ENCODE assay signal across 14 cellular contexts in the genomic region with DNA sequence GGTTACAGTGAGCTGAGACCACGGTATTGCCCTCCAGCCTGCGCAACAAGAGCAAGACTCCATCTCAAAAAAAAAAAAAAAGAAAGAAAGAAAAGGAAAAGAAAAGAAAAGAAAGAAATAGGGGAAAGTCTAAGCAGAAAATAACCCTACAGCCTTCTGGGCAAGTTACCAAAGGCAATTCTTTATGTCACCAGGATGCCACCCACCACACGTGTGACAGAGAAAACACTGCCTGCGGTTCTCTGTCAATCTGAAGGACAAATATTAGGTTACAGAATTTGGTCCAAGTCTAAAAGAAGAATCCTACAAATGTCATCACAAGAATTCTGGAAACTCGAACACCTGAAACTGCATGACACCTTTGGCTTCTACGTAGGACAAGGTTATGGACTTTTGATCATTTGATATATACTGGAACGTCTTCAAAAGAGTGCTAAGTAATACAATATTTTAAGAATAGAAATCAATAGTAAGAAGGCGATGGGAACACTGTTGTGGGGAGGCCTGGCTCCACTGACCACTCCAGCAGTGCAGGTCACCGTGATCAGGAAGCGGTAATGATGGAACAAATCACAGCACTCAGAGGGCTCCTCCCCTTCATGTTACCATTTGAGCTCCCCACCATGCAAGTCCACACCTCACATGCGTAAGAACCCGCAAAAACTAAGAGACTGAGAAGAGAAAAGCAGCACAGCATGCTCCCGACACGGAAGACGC.
DNase-seq lines count a peak whose midpoint lies in the region; ATAC-seq and TF ChIP-seq lines count a peak whose summit lies in the region.
"Had no signal": no experiment of that assay in that cellular context is flagged by ENCODE, and none has a peak within 500 bp of the region (broad histone marks: within the 10 kb centered on the region; RNA-seq: fewer than 3 reads in every experiment).

No MANE protein-coding gene starts in this region.

- TF ChIP-seq POLR2A in gastroesophageal sphincter (IDR thresholded peaks at IDR 0.05) (no peak), ovary (IDR thresholded peaks at IDR 0.05) (no peak), vagina (IDR thresholded peaks at IDR 0.05) (no peak)

- TF ChIP-seq CTCF in gastroesophageal sphincter (IDR thresholded peaks at IDR 0.05) (no peak), ovary (IDR thresholded peaks at IDR 0.05) (no peak), vagina (IDR thresholded peaks at IDR 0.05) (no peak), omental fat pad (IDR thresholded peaks at IDR 0.05) (no peak)

- peak overlapping the region; percentile 65 to 89 for H3K27ac Mint-ChIP-seq in stimulated activated naive CD8-positive, alpha-beta T cell treated with anti-CD3 and anti-CD28 coated beads, Interleukin-15, amount 100 ng/mL, for 72 hours
- H3K27ac Mint-ChIP-seq: activated naive CD8-positive, alpha-beta T cell; dendritic cell treated with granulocyte-macrophage colony-stimulating factor and Interleukin-4, amounts not matched to agents 40 ng/mL and 50 ng/mL, for 4 days had no signal

- WGBS in gastroesophageal sphincter (ENCODE audit: low coverage in 1 of 2), 2 donors: 84 to 89% methylated on average over 6 to 15 of the region's 15 CpGs
- WGBS in ovary, 3 donors: 93 to 95% (median 94%) methylated on average over 15 of the region's 15 CpGs

- H3K27me3 ChIP-seq in gastroesophageal sphincter: no peaks in the 10 kb centered on the region
- H3K27me3 ChIP-seq in ovary: no peaks in the 10 kb centered on the region
- no peaks in the 10 kb centered on the region for H3K27me3 ChIP-seq in vagina

- H3K4me3 ChIP-seq in gastroesophageal sphincter (no peak overlapping the region), ovary (no peak overlapping the region), vagina (no peak overlapping the region)

- TF ChIP-seq EP300 in gastroesophageal sphincter (IDR thresholded peaks at IDR 0.05): no peak
- no peak for TF ChIP-seq EP300 in ovary (IDR thresholded peaks at IDR 0.05)

- H3K36me3 ChIP-seq in gastroesophageal sphincter (no peaks in the 10 kb centered on the region), ovary (no peaks in the 10 kb centered on the region), vagina (no peaks in the 10 kb centered on the region)

- ATAC-seq in stimulated activated naive CD8-positive, alpha-beta T cell treated with anti-CD3 and anti-CD28 coated beads, Interleukin-15, amount 100 ng/mL, for 72 hours: no peak
- ATAC-seq in stimulated activated naive CD8-positive, alpha-beta T cell treated with anti-CD3 and anti-CD28 coated beads, Interleukin-15, Interleukin-2, amounts not matched to agents 100 U/mL and 50 U/mL, for 24 hours: no peak
- ATAC-seq in gastroesophageal sphincter (no peak), GM21576 (IDR thresholded peaks at IDR 0.05; ENCODE audit: unreplicated experiment) (no peak), omental fat pad (ENCODE audit: low FRiP score) (no peak)
- ATAC-seq: naive thymus-derived CD8-positive, alpha-beta T cell had no signal

- H3K27me3 Mint-ChIP-seq in stimulated activated naive CD8-positive, alpha-beta T cell treated with anti-CD3 and anti-CD28 coated beads, Interleukin-15, amount 100 ng/mL, for 72 hours: no peaks in the 10 kb centered on the region
- H3K27me3 Mint-ChIP-seq: activated naive CD8-positive, alpha-beta T cell; dendritic cell treated with granulocyte-macrophage colony-stimulating factor and Interleukin-4, amounts not matched to agents 40 ng/mL and 50 ng/mL, for 4 days; naive thymus-derived CD8-positive, alpha-beta T cell had no signal

- H3K4me1 Mint-ChIP-seq in stimulated activated naive CD8-positive, alpha-beta T cell treated with anti-CD3 and anti-CD28 coated beads, Interleukin-15, amount 100 ng/mL, for 72 hours: no peaks in the 10 kb centered on the region

- H3K4me3 Mint-ChIP-seq in stimulated activated naive CD8-positive, alpha-beta T cell treated with anti-CD3 and anti-CD28 coated beads, Interleukin-15, amount 100 ng/mL, for 72 hours: no peak overlapping the region
- H3K4me3 Mint-ChIP-seq: activated naive CD8-positive, alpha-beta T cell; dendritic cell treated with granulocyte-macrophage colony-stimulating factor and Interleukin-4, amounts not matched to agents 40 ng/mL and 50 ng/mL, for 4 days; naive thymus-derived CD8-positive, alpha-beta T cell had no signal

- peaks cover 0 to 48% (median 23%) of the 10 kb centered on the region in 3 donors for H3K4me1 ChIP-seq in gastroesophageal sphincter
- peaks cover 5% of the 10 kb centered on the region for H3K4me1 ChIP-seq in ovary (ENCODE audit: insufficient read depth)
- peaks cover 23% of the 10 kb centered on the region for H3K4me1 ChIP-seq in vagina

- no peaks in the 10 kb centered on the region for H3K9me3 ChIP-seq in gastroesophageal sphincter
- H3K9me3 ChIP-seq in ovary: no peaks in the 10 kb centered on the region
- H3K9me3 ChIP-seq in vagina: no peaks in the 10 kb centered on the region
- H3K9me3 ChIP-seq: SK-N-SH had no signal

- no peak for DNase-seq in stimulated activated naive CD8-positive, alpha-beta T cell treated with anti-CD3 and anti-CD28 coated beads, Interleukin-15, amount 100 ng/mL, for 72 hours
- DNase-seq in stimulated activated naive CD8-positive, alpha-beta T cell treated with anti-CD3 and anti-CD28 coated beads, Interleukin-15, Interleukin-2, amounts not matched to agents 100 U/mL and 50 U/mL, for 24 hours: no peak
- DNase-seq in ovary: peak in 1 of 5 donors; percentile 15
- no peak for DNase-seq in vagina (ENCODE audit: extremely low spot score in 2 of 2)
- DNase-seq in GDM1 (lab: John Stamatoyannopoulos, UW): no peak
- no peak for DNase-seq in omental fat pad (ENCODE audit: low spot score)
- DNase-seq: Kasumi-1; naive thymus-derived CD8-positive, alpha-beta T cell; NK-92 treated with Interleukin-12 subunit alpha and Interleukin-12 subunit beta, amount 100 ng/mL, for 24 hours; SK-N-SH had no signal

- H3K27ac ChIP-seq in gastroesophageal sphincter (peak overlapping the region; percentile 51 to 87 (median 80)), ovary (peak overlapping the region; percentile 18 to 73), vagina (peak overlapping the region; percentile 86)

- intact Hi-C loops in ovary (cut with DNase I): no loop called here
- intact Hi-C loops in vagina (cut with DNase I): no loop called here

- H3K9me3 Mint-ChIP-seq in stimulated activated naive CD8-positive, alpha-beta T cell treated with anti-CD3 and anti-CD28 coated beads, Interleukin-15, amount 100 ng/mL, for 72 hours: no peaks in the 10 kb centered on the region
- H3K9me3 Mint-ChIP-seq: dendritic cell treated with granulocyte-macrophage colony-stimulating factor and Interleukin-4, amounts not matched to agents 40 ng/mL and 50 ng/mL, for 4 days; naive thymus-derived CD8-positive, alpha-beta T cell had no signal
